ENCODE assay signal across 8 cellular contexts in genomic region chr2:130611140-130611539, GRCh38. TPM values are rescaled to one million over a fixed set of nuclear protein-coding genes. Genes with fewer than 3 reads are reported as not detected.
"Had no signal": no experiment of that assay in that cellular context is flagged by ENCODE, and none has a peak within 500 bp of the region (broad histone marks: within the 10 kb centered on the region; RNA-seq: fewer than 3 reads in every experiment).

Gene POTEJ (plus strand): TSS chr2:130611440. CDS start chr2:130611533, 93 bp downstream.

RNA-seq across cellular contexts. Expression of gene POTEJ, which starts in this region (rescaled TPM):
- total RNA-seq: PC-3, PC-9, Right ventricle myocardium inferior, Right ventricle myocardium superior, RPMI7951, SJSA1, SK-MEL-5 had no signal
- polyA plus RNA-seq: SK-N-SH had no signal
